Comparison of ENCODE assay signal across 8 cellular contexts in genomic region chr6:139161817-139162284, GRCh38. TPM values are rescaled to one million over a fixed set of nuclear protein-coding genes. Genes with fewer than 3 reads are reported as not detected.
A peak's percentile ranks its signal among the peaks of the same experiment; 100 is the strongest.
DNase-seq lines count a peak whose midpoint lies in the region; ATAC-seq and TF ChIP-seq lines count a peak whose summit lies in the region.

No MANE protein-coding gene starts in this region.

- TF ChIP-seq CTCF in GM10248 (IDR thresholded peaks at IDR 0.05; ENCODE audit: control extremely low read depth, extremely low read depth, low read depth, missing control alignments) (no peak), coronary artery (IDR thresholded peaks at IDR 0.05) (no peak)

- H3K9me3 Mint-ChIP-seq in activated naive CD4-positive, alpha-beta T cell treated with anti-CD3 and anti-CD28 coated beads, Interleukin-2, amount 50 U/mL, for 72 hours, result peaks cover 0 to 7% of the 10 kb centered on the region in 2 donors

- POLR2A ChIA-PET in GM10248 (lab: Yijun Ruan, JAX), result no interaction called here

- H3K27ac Mint-ChIP-seq in activated naive CD4-positive, alpha-beta T cell treated with anti-CD3 and anti-CD28 coated beads, Interleukin-2, amount 50 U/mL, for 72 hours, result peak overlapping the region; percentile 90 to 99

- no peak overlapping the region for H3K27ac ChIP-seq in coronary artery

- no peak overlapping the region for H3K4me3 ChIP-seq in coronary artery

- peak; percentile 99 for ATAC-seq in GM21737 (IDR thresholded peaks at IDR 0.05; ENCODE audit: unreplicated experiment)
- ATAC-seq in activated naive CD4-positive, alpha-beta T cell treated with anti-CD3 and anti-CD28 coated beads, Interleukin-2, amount 50 U/mL, for 72 hours, result peak; percentile 90 to 95

- in situ Hi-C loops in KBM-7 (cut with MboI; ENCODE audit: low pct_unique_long_range_greater_than_20kb, low sequenced_read_pairs), result no loop called here

- DNase-seq in GM10248 (ENCODE audit: extremely low spot score), result peak; percentile 83
- peak; percentile 58 for DNase-seq in NAMALWA (ENCODE audit: low spot score)
- peak; percentile 70 to 75 for DNase-seq in activated naive CD4-positive, alpha-beta T cell treated with anti-CD3 and anti-CD28 coated beads, Interleukin-2, amount 50 U/mL, for 72 hours (ENCODE audit: low spot score in 2 of 2)
- DNase-seq in stimulated activated CD4-positive, alpha-beta T cell treated with anti-CD3 and anti-CD28 coated beads, TNF-alpha, amount 100 ng/mL, for 24 hours (ENCODE audit: low read depth in 3 of 3), result peak; percentile 55 to 63 (median 62)
- DNase-seq in AG08396 (ENCODE audit: low spot score), result no peak
- DNase-seq in coronary artery (ENCODE audit: low spot score), result no peak
- DNase-seq in KBM-7, result no peak

- CTCF ChIA-PET in GM10248 (lab: Yijun Ruan, JAX), result interaction anchor here (2.0 to 2.9 kb wide), 2 partner anchors 12 to 18 kb away, joined by 6 to 11 read pairs; no protein-coding TSS in a partner anchor

- H3K36me3 Mint-ChIP-seq in activated naive CD4-positive, alpha-beta T cell treated with anti-CD3 and anti-CD28 coated beads, Interleukin-2, amount 50 U/mL, for 72 hours, result peaks cover 7 to 55% of the 10 kb centered on the region in 2 donors

RNA-seq across cellular contexts. Expression of gene HECA, which starts 27.0 kb away (rescaled TPM):
- 10 to 100 TPM; 59.6 to 83.3 TPM for total RNA-seq in activated naive CD4-positive, alpha-beta T cell treated with anti-CD3 and anti-CD28 coated beads, Interleukin-2, amount 50 U/mL, for 72 hours

Comparison
In these comparisons a context has a peak if more than half of its experiments do, and no peak if none do; other contexts are left out.
1. DNase-seq: peak in GM10248 (single experiment), NAMALWA (single experiment), activated naive CD4-positive, alpha-beta T cell treated with anti-CD3 and anti-CD28 coated beads, Interleukin-2, amount 50 U/mL, for 72 hours (2 of 2) and stimulated activated CD4-positive, alpha-beta T cell treated with anti-CD3 and anti-CD28 coated beads, TNF-alpha, amount 100 ng/mL, for 24 hours (3 of 3); none in AG08396 (single experiment), coronary artery (single experiment) and KBM-7 (single experiment).